Comparison of ENCODE assay signal across 8 cellular contexts in genomic region chr1:108559215-108560142, GRCh38. TPM values are rescaled to one million over a fixed set of nuclear protein-coding genes. Genes with fewer than 3 reads are reported as not detected.
DNase-seq lines count a peak whose midpoint lies in the region; ATAC-seq and TF ChIP-seq lines count a peak whose summit lies in the region.

Gene EEIG2, plus strand, starts transcription at chr1:108560100. Its CDS starts 329 bp downstream, at chr1:108560429.

- H3K9ac ChIP-seq in BLaER1 (peak within 1 kb of the TSS; percentile 86), liver (ENCODE audit: low read depth in 1 of 2, low read length in 2 of 2) (peak within 1 kb of the TSS; percentile 74 to 88)

- H3K9me3 ChIP-seq in BLaER1, result no peaks in the 10 kb centered on the region
- H3K9me3 ChIP-seq in liver (ENCODE audit: control insufficient read depth in 4 of 4, low read length in 3 of 4), result no peaks in the 10 kb centered on the region

- WGBS in liver, result 14% methylated on average over 55 of the region's 55 CpGs

- H3K27me3 ChIP-seq in BLaER1, result no peaks in the 10 kb centered on the region
- H3K27me3 ChIP-seq in liver (ENCODE audit: control insufficient read depth in 4 of 4, insufficient read depth in 4 of 4, low read length in 3 of 4), result no peaks in the 10 kb centered on the region

- DNase-seq in NCI-H460 (ENCODE audit: extremely low read depth, low read depth), result peak; percentile 70
- DNase-seq in activated CD4-positive, alpha-beta T cell treated with anti-CD3 and anti-CD28 coated beads for 4 hours, result peak; percentile 87 to 89
- DNase-seq in coronary artery (ENCODE audit: low spot score), result peak; percentile 88
- DNase-seq in stimulated activated CD4-positive, alpha-beta T cell treated with anti-CD3 and anti-CD28 coated beads, Interleukin-2, amount 100 ng/mL, for 48 hours, result peak; percentile 85 to 89

- TF ChIP-seq RAD21 in liver (IDR thresholded peaks at IDR 0.05), result peak in 1 of 2 donors; percentile 23

- H3K4me3 ChIP-seq in BLaER1 (peak within 1 kb of the TSS; percentile 87), coronary artery (peak within 1 kb of the TSS; percentile 84), liver (ENCODE audit: low read depth in 1 of 3, low read length in 3 of 3) (peak within 1 kb of the TSS; percentile 70 to 80 (median 76))

- TF ChIP-seq CTCF in coronary artery (IDR thresholded peaks at IDR 0.05) (peak; percentile 73), liver (IDR thresholded peaks at IDR 0.05; ENCODE audit: low read depth, low read length, missing input control) (peak; percentile 87)

- ATAC-seq in HG03354 (IDR thresholded peaks at IDR 0.05; ENCODE audit: poor library complexity, severe bottlenecking, unreplicated experiment), result peak; percentile 79

- peak; percentile 46 for TF ChIP-seq POLR2A in GM19099 (IDR thresholded peaks at IDR 0.05; ENCODE audit: extremely low read depth, insufficient read length, low read depth)

- H3K27ac ChIP-seq in BLaER1, result peak within 1 kb of the TSS; percentile 90
- H3K27ac ChIP-seq in coronary artery, result peak within 1 kb of the TSS; percentile 60 to 87
- H3K27ac ChIP-seq in liver (ENCODE audit: low read depth in 1 of 2, low read length in 2 of 2), result peak within 1 kb of the TSS; percentile 74 to 78

- H3K4me1 ChIP-seq in BLaER1, result peaks cover 62% of the 10 kb centered on the region
- H3K4me1 ChIP-seq in liver (ENCODE audit: control insufficient read depth in 4 of 4, insufficient read depth in 4 of 4, low read length in 3 of 4), result peaks cover 0 to 12% (median 6%) of the 10 kb centered on the region in 4 donors

- H3K36me3 ChIP-seq in BLaER1, result no peaks in the 10 kb centered on the region
- no peaks in the 10 kb centered on the region for H3K36me3 ChIP-seq in liver (ENCODE audit: control insufficient read depth in 4 of 4, insufficient read depth in 3 of 4, low read depth in 1 of 4, low read length in 3 of 4)

- peak within 1 kb of the TSS; percentile 90 for H3K4me2 ChIP-seq in BLaER1

- peaks cover 43% of the 10 kb centered on the region for H4K20me1 ChIP-seq in BLaER1

TF ChIP-seq in liver, 16 proteins besides CTCF, POLR2A, EP300 and RAD21:
- no peak for TF ChIP-seq ATF3 (IDR thresholded peaks at IDR 0.05)
- TF ChIP-seq TAF1 (conservative IDR thresholded peaks at IDR 0.05), result no peak
- TF ChIP-seq JUND (IDR thresholded peaks at IDR 0.05), result no peak
- TF ChIP-seq, protein P1, sequence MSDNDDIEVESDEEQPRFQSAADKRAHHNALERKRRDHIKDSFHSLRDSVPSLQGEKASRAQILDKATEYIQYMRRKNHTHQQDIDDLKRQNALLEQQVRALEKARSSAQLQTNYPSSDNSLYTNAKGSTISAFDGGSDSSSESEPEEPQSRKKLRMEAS (IDR thresholded peaks at IDR 0.05), result no peak
- peak; percentile 45 for TF ChIP-seq HNF4G (IDR thresholded peaks at IDR 0.05)
- TF ChIP-seq, protein P2, sequence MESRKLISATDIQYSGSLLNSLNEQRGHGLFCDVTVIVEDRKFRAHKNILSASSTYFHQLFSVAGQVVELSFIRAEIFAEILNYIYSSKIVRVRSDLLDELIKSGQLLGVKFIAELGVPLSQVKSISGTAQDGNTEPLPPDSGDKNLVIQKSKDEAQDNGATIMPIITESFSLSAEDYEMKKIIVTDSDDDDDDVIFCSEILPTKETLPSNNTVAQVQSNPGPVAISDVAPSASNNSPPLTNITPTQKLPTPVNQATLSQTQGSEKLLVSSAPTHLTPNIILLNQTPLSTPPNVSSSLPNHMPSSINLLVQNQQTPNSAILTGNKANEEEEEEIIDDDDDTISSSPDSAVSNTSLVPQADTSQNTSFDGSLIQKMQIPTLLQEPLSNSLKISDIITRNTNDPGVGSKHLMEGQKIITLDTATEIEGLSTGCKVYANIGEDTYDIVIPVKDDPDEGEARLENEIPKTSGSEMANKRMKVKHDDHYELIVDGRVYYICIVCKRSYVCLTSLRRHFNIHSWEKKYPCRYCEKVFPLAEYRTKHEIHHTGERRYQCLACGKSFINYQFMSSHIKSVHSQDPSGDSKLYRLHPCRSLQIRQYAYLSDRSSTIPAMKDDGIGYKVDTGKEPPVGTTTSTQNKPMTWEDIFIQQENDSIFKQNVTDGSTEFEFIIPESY (IDR thresholded peaks at IDR 0.05), result no peak
- TF ChIP-seq EGR1 (IDR thresholded peaks at IDR 0.05; ENCODE audit: low read depth in 2 of 2), result no peak
- no peak for TF ChIP-seq NR2F2 (IDR thresholded peaks at IDR 0.05)
- TF ChIP-seq, protein P3, sequence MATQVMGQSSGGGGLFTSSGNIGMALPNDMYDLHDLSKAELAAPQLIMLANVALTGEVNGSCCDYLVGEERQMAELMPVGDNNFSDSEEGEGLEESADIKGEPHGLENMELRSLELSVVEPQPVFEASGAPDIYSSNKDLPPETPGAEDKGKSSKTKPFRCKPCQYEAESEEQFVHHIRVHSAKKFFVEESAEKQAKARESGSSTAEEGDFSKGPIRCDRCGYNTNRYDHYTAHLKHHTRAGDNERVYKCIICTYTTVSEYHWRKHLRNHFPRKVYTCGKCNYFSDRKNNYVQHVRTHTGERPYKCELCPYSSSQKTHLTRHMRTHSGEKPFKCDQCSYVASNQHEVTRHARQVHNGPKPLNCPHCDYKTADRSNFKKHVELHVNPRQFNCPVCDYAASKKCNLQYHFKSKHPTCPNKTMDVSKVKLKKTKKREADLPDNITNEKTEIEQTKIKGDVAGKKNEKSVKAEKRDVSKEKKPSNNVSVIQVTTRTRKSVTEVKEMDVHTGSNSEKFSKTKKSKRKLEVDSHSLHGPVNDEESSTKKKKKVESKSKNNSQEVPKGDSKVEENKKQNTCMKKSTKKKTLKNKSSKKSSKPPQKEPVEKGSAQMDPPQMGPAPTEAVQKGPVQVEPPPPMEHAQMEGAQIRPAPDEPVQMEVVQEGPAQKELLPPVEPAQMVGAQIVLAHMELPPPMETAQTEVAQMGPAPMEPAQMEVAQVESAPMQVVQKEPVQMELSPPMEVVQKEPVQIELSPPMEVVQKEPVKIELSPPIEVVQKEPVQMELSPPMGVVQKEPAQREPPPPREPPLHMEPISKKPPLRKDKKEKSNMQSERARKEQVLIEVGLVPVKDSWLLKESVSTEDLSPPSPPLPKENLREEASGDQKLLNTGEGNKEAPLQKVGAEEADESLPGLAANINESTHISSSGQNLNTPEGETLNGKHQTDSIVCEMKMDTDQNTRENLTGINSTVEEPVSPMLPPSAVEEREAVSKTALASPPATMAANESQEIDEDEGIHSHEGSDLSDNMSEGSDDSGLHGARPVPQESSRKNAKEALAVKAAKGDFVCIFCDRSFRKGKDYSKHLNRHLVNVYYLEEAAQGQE (IDR thresholded peaks at IDR 0.05), result peak; percentile 31
- peak in 1 of 2 donors; percentile 24 for TF ChIP-seq GABPA (IDR thresholded peaks at IDR 0.05 in 1 of 2, conservative IDR thresholded peaks at IDR 0.05 in 1 of 2)
- no peak for TF ChIP-seq FOXA1 (IDR thresholded peaks at IDR 0.05)
- TF ChIP-seq RXRA (IDR thresholded peaks at IDR 0.05), result peak in 1 of 2 donors; percentile 35
- TF ChIP-seq YY1 (IDR thresholded peaks at IDR 0.05), result peak; percentile 22
- no peak for TF ChIP-seq FOXA2 (IDR thresholded peaks at IDR 0.05)
- TF ChIP-seq SP1 (IDR thresholded peaks at IDR 0.05), result peak; percentile 63
- peak; percentile 55 to 59 for TF ChIP-seq HNF4A (conservative IDR thresholded peaks at IDR 0.05)
TF ChIP-seq in liver: peak in this region for 7.

RNA-seq across cellular contexts. Expression of gene EEIG2, which starts in this region (rescaled TPM):
- 21.7 and 22.9 TPM in 2 replicates for total RNA-seq in NCI-H460 (2014; rRNA removed; shearing (Covaris generic))
- polyA plus RNA-seq in NCI-H460 (2014; cell fraction: nucleus; rRNA removed), result 9.0 and 13.6 TPM in 2 replicates
- 10 to 100 TPM in 1 of 2 donors, 1 to 10 TPM in 1; 2.3 to 10.6 TPM for total RNA-seq in liver
- polyA plus RNA-seq in liver, result under 1 TPM; 0.50 to 0.97 TPM

Comparison
In these comparisons a context has a peak if more than half of its experiments do, and no peak if none do; other contexts are left out.
1. Peak in every context shown above with its lines: DNase-seq, ATAC-seq, H3K4me3 ChIP-seq and H3K27ac ChIP-seq.